ENCODE assay signal across 24 cellular contexts in genomic region chr18:34544930-34545329, GRCh38.
"Had no signal": no experiment of that assay in that cellular context is flagged by ENCODE, and none has a peak within 500 bp of the region (broad histone marks: within the 10 kb centered on the region; RNA-seq: fewer than 3 reads in every experiment).

No MANE protein-coding gene starts in this region.

- H3K36me3 Mint-ChIP-seq: activated CD4-positive, alpha-beta memory T cell treated with anti-CD3 and anti-CD28 coated beads for 36 hours; activated naive CD8-positive, alpha-beta T cell had no signal

- H3K4me1 ChIP-seq: gastroesophageal sphincter, left lung, thyroid gland had no signal

- DNase-seq: activated B cell treated with CpG ODN at 0.5 μM for 24 hours; activated CD4-positive, alpha-beta memory T cell treated with anti-CD3 and anti-CD28 coated beads for 36 hours; activated CD4-positive, alpha-beta T cell treated with anti-CD3 and anti-CD28 coated beads for 4 hours; activated T-cell treated with anti-CD3 and anti-CD28 coated beads for 4 hours; dermis blood vessel endothelial cell; effector memory CD4-positive, alpha-beta T cell; heart left ventricle; kidney; left lung; midbrain; nephron progenitor cell; nucleus accumbens; stimulated activated CD4-positive, alpha-beta T cell treated with anti-CD3 and anti-CD28 coated beads, Interleukin-12 subunit alpha, Interleukin-12 subunit beta, amount 100 ng/mL, for 4 hours; stimulated activated CD4-positive, alpha-beta T cell treated with anti-CD3 and anti-CD28 coated beads, Interleukin-1b, Interleukin-23, amount 100 ng/mL, for 48 hours; stimulated activated CD8-positive, alpha-beta memory T cell treated with anti-CD3 and anti-CD28 coated beads, Interleukin-4, amount 100 ng/mL, for 48 hours; stimulated activated naive CD4-positive, alpha-beta T cell; thyroid gland had no signal

- H3K9me3 Mint-ChIP-seq: activated B cell treated with CpG ODN at 0.5 μM for 24 hours; activated CD4-positive, alpha-beta memory T cell treated with anti-CD3 and anti-CD28 coated beads for 36 hours; activated T-helper 1 cell treated with anti-CD3 and anti-CD28 coated beads, Interleukin-12 subunit alpha, Interleukin-12 subunit beta, Interleukin-2, Interleukin-4 antibody, amounts not matched to agents 30 ng/mL and 10 ng/mL and 1 ng/mL, durations not matched to agents 14 hours and 24 hours and 36 hours; nephron progenitor cell had no signal

- FAIRE-seq: endothelial cell of umbilical vein, kidney, TTC549 had no signal

- H3K4me3 ChIP-seq: cardiac muscle cell, esophagus muscularis mucosa, gastroesophageal sphincter, heart left ventricle, left lung, thyroid gland had no signal

- H3K27ac ChIP-seq: cardiac muscle cell, esophagus muscularis mucosa, gastroesophageal sphincter, heart left ventricle, left lung, thyroid gland had no signal

- ATAC-seq: gastroesophageal sphincter, heart left ventricle, left lung had no signal

- H3K27ac Mint-ChIP-seq: activated B cell treated with CpG ODN at 0.5 μM for 24 hours; activated CD4-positive, alpha-beta memory T cell treated with anti-CD3 and anti-CD28 coated beads for 36 hours; activated naive CD8-positive, alpha-beta T cell; activated T-helper 1 cell treated with anti-CD3 and anti-CD28 coated beads, Interleukin-12 subunit alpha, Interleukin-12 subunit beta, Interleukin-2, Interleukin-4 antibody, amounts not matched to agents 30 ng/mL and 10 ng/mL and 1 ng/mL, durations not matched to agents 14 hours and 24 hours and 36 hours; nephron progenitor cell had no signal

- H3K9me3 ChIP-seq: esophagus muscularis mucosa, gastroesophageal sphincter, heart left ventricle, left lung, thyroid gland had no signal

- H3K4me1 Mint-ChIP-seq: activated B cell treated with CpG ODN at 0.5 μM for 24 hours, nephron progenitor cell had no signal

- H3K27me3 ChIP-seq: cardiac muscle cell, esophagus muscularis mucosa, gastroesophageal sphincter, heart left ventricle, left lung, thyroid gland had no signal

- H3K4me3 Mint-ChIP-seq: activated B cell treated with CpG ODN at 0.5 μM for 24 hours; activated CD4-positive, alpha-beta memory T cell treated with anti-CD3 and anti-CD28 coated beads for 36 hours; activated naive CD8-positive, alpha-beta T cell; activated T-helper 1 cell treated with anti-CD3 and anti-CD28 coated beads, Interleukin-12 subunit alpha, Interleukin-12 subunit beta, Interleukin-2, Interleukin-4 antibody, amounts not matched to agents 30 ng/mL and 10 ng/mL and 1 ng/mL, durations not matched to agents 14 hours and 24 hours and 36 hours; nephron progenitor cell had no signal

- H3K27me3 Mint-ChIP-seq: activated B cell treated with CpG ODN at 0.5 μM for 24 hours; activated CD4-positive, alpha-beta memory T cell treated with anti-CD3 and anti-CD28 coated beads for 36 hours; activated naive CD8-positive, alpha-beta T cell had no signal

- H3K36me3 ChIP-seq: cardiac muscle cell, esophagus muscularis mucosa, gastroesophageal sphincter, heart left ventricle, left lung, thyroid gland had no signal
